In genomic region chr20:23995905-23996666, GRCh38 we compare ENCODE assay signal across 2 cellular contexts.
A peak's percentile ranks its signal among the peaks of the same experiment; 100 is the strongest.
TF ChIP-seq lines count a peak whose summit lies in the region.

No MANE protein-coding gene starts in this region.

TF ChIP-seq in Ishikawa, 13 proteins besides CTCF, POLR2A, EP300 and RAD21 (continued from another document):
- TF ChIP-seq, protein P1, sequence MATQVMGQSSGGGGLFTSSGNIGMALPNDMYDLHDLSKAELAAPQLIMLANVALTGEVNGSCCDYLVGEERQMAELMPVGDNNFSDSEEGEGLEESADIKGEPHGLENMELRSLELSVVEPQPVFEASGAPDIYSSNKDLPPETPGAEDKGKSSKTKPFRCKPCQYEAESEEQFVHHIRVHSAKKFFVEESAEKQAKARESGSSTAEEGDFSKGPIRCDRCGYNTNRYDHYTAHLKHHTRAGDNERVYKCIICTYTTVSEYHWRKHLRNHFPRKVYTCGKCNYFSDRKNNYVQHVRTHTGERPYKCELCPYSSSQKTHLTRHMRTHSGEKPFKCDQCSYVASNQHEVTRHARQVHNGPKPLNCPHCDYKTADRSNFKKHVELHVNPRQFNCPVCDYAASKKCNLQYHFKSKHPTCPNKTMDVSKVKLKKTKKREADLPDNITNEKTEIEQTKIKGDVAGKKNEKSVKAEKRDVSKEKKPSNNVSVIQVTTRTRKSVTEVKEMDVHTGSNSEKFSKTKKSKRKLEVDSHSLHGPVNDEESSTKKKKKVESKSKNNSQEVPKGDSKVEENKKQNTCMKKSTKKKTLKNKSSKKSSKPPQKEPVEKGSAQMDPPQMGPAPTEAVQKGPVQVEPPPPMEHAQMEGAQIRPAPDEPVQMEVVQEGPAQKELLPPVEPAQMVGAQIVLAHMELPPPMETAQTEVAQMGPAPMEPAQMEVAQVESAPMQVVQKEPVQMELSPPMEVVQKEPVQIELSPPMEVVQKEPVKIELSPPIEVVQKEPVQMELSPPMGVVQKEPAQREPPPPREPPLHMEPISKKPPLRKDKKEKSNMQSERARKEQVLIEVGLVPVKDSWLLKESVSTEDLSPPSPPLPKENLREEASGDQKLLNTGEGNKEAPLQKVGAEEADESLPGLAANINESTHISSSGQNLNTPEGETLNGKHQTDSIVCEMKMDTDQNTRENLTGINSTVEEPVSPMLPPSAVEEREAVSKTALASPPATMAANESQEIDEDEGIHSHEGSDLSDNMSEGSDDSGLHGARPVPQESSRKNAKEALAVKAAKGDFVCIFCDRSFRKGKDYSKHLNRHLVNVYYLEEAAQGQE (IDR thresholded peaks at IDR 0.05; ENCODE audit: low read depth), result no peak
- TF ChIP-seq CEBPB (IDR thresholded peaks at IDR 0.05) (no peak), CREB1 (IDR thresholded peaks at IDR 0.05; ENCODE audit: low read depth) (no peak), YY1 (IDR thresholded peaks at IDR 0.05; ENCODE audit: low read depth) (no peak), TEAD4 (IDR thresholded peaks at IDR 0.05) (no peak), EGR1 (IDR thresholded peaks at IDR 0.05) (no peak)

TF ChIP-seq in K562, 482 proteins besides CTCF, POLR2A, EP300 and RAD21 (continued from another document):
- no peak for TF ChIP-seq CHD7 (IDR thresholded peaks at IDR 0.05; ENCODE audit: low read depth, low read length)
- no peak for TF ChIP-seq MLX (CRISPR knock-in tag; conservative IDR thresholded peaks at IDR 0.05)
- 0 out of 2 replicates have a peak, but pooled peaks have one; percentile 29 for TF ChIP-seq SMC3 (conservative IDR thresholded peaks at IDR 0.05; ENCODE audit: insufficient read depth, low read depth, low read length)
- TF ChIP-seq DACH1 (IDR thresholded peaks at IDR 0.05; ENCODE audit: partially characterized antibody), result peak; percentile 51
